Comparison of ENCODE assay signal across 22 cellular contexts in the genomic region with DNA sequence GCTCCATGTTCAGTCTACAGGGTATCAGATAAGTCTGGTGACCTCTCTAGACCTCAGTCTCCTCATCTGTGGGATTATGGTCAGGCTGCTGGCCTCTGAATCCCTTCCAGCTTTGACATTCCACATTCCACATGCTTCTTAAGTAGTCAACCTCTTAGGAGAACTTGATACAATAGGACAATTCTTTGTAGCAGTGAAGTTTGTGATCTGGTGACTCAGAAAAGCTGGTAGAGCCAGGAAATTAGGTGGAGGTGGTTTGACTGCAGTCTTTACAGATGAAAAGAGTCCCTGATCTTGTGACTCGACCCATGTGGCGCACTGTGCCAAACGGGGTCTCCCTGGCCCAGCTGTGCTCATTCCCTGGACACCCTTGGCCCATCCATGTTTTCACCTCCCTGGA.
"Had no signal": no experiment of that assay in that cellular context is flagged by ENCODE, and none has a peak within 500 bp of the region (broad histone marks: within the 10 kb centered on the region; RNA-seq: fewer than 3 reads in every experiment).

No MANE protein-coding gene starts in this region.

- H3K4me3 ChIP-seq: colonic mucosa, left ventricle myocardium inferior, lower lobe of right lung, prostate gland, right lobe of liver, tibial artery, upper lobe of right lung had no signal

- DNase-seq: colonic mucosa; effector CD4-positive, alpha-beta T cell; endodermal cell; immature natural killer cell; left cardiac atrium; left ventricle myocardium inferior; lower lobe of right lung; mesenchymal stem cell; midbrain; right lobe of liver; stimulated activated CD4-positive, alpha-beta T cell treated with anti-CD3 and anti-CD28 coated beads, Interleukin-4, amount 100 ng/mL, for 1 hour; stimulated activated CD8-positive, alpha-beta memory T cell treated with anti-CD3 and anti-CD28 coated beads, Interleukin-4, amount 100 ng/mL, for 48 hours; tibial artery; upper lobe of right lung had no signal

- ATAC-seq: foreskin keratinocyte; left cardiac atrium; lower lobe of right lung; right lobe of liver; stimulated activated memory B cell treated with anti-CD40 and anti-IgM and Interleukin-4, amounts not matched to agents 10 μg/mL and 1 μg/mL and 100 μg/mL, for 72 hours; upper lobe of right lung had no signal

- H3K9me3 ChIP-seq: colonic mucosa, left ventricle myocardium inferior, lower lobe of right lung, prostate gland, right lobe of liver, tibial artery, upper lobe of right lung had no signal

- H3K4me1 ChIP-seq: colonic mucosa, foreskin keratinocyte, lower lobe of right lung, parathyroid adenoma, prostate gland, upper lobe of right lung had no signal

- H3K27me3 ChIP-seq: colonic mucosa, foreskin keratinocyte, right lobe of liver, tibial artery, upper lobe of right lung had no signal

- H3K36me3 Mint-ChIP-seq: immature natural killer cell; stimulated activated memory B cell treated with anti-CD40 and anti-IgM and Interleukin-4, amounts not matched to agents 10 μg/mL and 1 μg/mL and 100 μg/mL, for 72 hours had no signal

- H3K27ac Mint-ChIP-seq: endodermal cell; immature natural killer cell; nephron; stimulated activated memory B cell treated with anti-CD40 and anti-IgM and Interleukin-4, amounts not matched to agents 10 μg/mL and 1 μg/mL and 100 μg/mL, for 72 hours; stimulated activated naive CD8-positive, alpha-beta T cell treated with anti-CD3 and anti-CD28 coated beads, Interleukin-15, Interleukin-2, amounts not matched to agents 100 ng/mL and 50 ng/mL, for 24 hours had no signal

- FAIRE-seq: endothelial cell of umbilical vein, keratinocyte had no signal

- H3K4me3 Mint-ChIP-seq: endodermal cell; immature natural killer cell; nephron; stimulated activated memory B cell treated with anti-CD40 and anti-IgM and Interleukin-4, amounts not matched to agents 10 μg/mL and 1 μg/mL and 100 μg/mL, for 72 hours; stimulated activated naive CD8-positive, alpha-beta T cell treated with anti-CD3 and anti-CD28 coated beads, Interleukin-15, Interleukin-2, amounts not matched to agents 100 ng/mL and 50 ng/mL, for 24 hours had no signal

- H3K36me3 ChIP-seq: colonic mucosa, left ventricle myocardium inferior, lower lobe of right lung, prostate gland, right lobe of liver, upper lobe of right lung had no signal

- H3K9me3 Mint-ChIP-seq: endodermal cell; immature natural killer cell; stimulated activated naive CD8-positive, alpha-beta T cell treated with anti-CD3 and anti-CD28 coated beads, Interleukin-15, Interleukin-2, amounts not matched to agents 100 ng/mL and 50 ng/mL, for 24 hours had no signal

- H3K4me1 Mint-ChIP-seq: immature natural killer cell; stimulated activated memory B cell treated with anti-CD40 and anti-IgM and Interleukin-4, amounts not matched to agents 10 μg/mL and 1 μg/mL and 100 μg/mL, for 72 hours had no signal

- H3K27ac ChIP-seq: colonic mucosa, foreskin keratinocyte, left ventricle myocardium inferior, lower lobe of right lung, parathyroid adenoma, prostate gland, right lobe of liver, tibial artery, upper lobe of right lung had no signal
